In the genomic region with DNA sequence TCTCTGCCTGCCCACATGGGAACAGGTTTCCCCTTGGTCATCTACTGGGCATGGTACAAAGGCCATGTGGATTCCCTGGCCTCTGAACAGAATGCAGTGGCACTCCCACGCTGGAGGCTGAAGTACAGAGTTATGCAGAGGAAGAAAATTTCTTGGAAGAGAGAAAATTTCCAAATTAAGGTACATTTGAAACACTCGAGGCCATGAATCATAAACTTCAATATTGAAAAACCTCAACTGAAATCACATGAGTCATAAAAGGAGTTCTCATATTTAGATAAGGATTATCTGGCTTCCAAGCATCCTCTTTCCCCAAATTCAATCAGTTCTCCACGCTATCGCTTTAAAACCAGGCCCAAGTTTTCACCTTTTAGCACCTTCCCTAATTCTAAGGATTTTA, we compare ENCODE assay signal across 15 cellular contexts. TPM values are rescaled to one million over a fixed set of nuclear protein-coding genes. Genes with fewer than 3 reads are reported as not detected.
A peak's percentile ranks its signal among the peaks of the same experiment; 100 is the strongest.
DNase-seq lines count a peak whose midpoint lies in the region; ATAC-seq and TF ChIP-seq lines count a peak whose summit lies in the region.
"Had no signal": no experiment of that assay in that cellular context is flagged by ENCODE, and none has a peak within 500 bp of the region (broad histone marks: within the 10 kb centered on the region; RNA-seq: fewer than 3 reads in every experiment).

No MANE protein-coding gene starts in this region.

- in situ Hi-C loops in GM13976 (cut with MboI; ENCODE audit: low sequenced_read_pairs, unreplicated experiment) = no loop called here

- no peak for TF ChIP-seq CTCF in GM13976 (IDR thresholded peaks at IDR 0.05; ENCODE audit: borderline replicate concordance, control extremely low read depth, extremely low read depth, insufficient read depth, missing control alignments)
- no peak for TF ChIP-seq CTCF in Peyer's patch (IDR thresholded peaks at IDR 0.05)

- H3K18ac ChIP-seq in mesenchymal stem cell (ENCODE audit: low read depth in 1 of 2, low read length in 2 of 2) = no peak overlapping the region

- H3K79me1 ChIP-seq in mesenchymal stem cell (replicated peaks; ENCODE audit: low read length, poor library complexity, severe bottlenecking) = peaks cover 2% of the 10 kb centered on the region

- no peak overlapping the region for H3K14ac ChIP-seq in mesenchymal stem cell (ENCODE audit: low read length in 2 of 2)

- H3K9me3 ChIP-seq in mesenchymal stem cell (ENCODE audit: control insufficient read depth, low read length) (no peaks in the 10 kb centered on the region), Peyer's patch (no peaks in the 10 kb centered on the region)

- no peak overlapping the region for H2BK5ac ChIP-seq in mesenchymal stem cell (ENCODE audit: low read depth, low read length, poor library complexity, severe bottlenecking)

- peak overlapping the region; percentile 91 for H2AFZ ChIP-seq in ACC112 (ENCODE audit: low read length, unreplicated experiment)
- no peak overlapping the region for H2AFZ ChIP-seq in mesenchymal stem cell (ENCODE audit: low read depth, low read length)
- H2AFZ ChIP-seq: PC-9 had no signal

- no peak overlapping the region for H2BK12ac ChIP-seq in mesenchymal stem cell (ENCODE audit: low read length in 2 of 2)

- no peak overlapping the region for H4K8ac ChIP-seq in mesenchymal stem cell (ENCODE audit: low read length)

- H3K36me3 ChIP-seq in ACC112 (ENCODE audit: insufficient read depth, low read length) (no peaks in the 10 kb centered on the region), mesenchymal stem cell (ENCODE audit: control insufficient read depth in 1 of 2, insufficient read depth in 2 of 2, low read depth in 1 of 2, low read length in 2 of 2) (peaks cover 0 to 2% of the 10 kb centered on the region in 2 experiments), Peyer's patch (no peaks in the 10 kb centered on the region)

- no peak for TF ChIP-seq POLR2A in Peyer's patch (IDR thresholded peaks at IDR 0.05)

- H3K27me3 ChIP-seq in ACC112 (ENCODE audit: insufficient read depth, low read length) = no peaks in the 10 kb centered on the region
- H3K27me3 ChIP-seq in mesenchymal stem cell (ENCODE audit: control insufficient read depth in 1 of 2, insufficient read depth in 1 of 2, low read length in 2 of 2) = no peaks in the 10 kb centered on the region
- H3K27me3 ChIP-seq in Peyer's patch = no peaks in the 10 kb centered on the region

- H3K4me2 ChIP-seq in mesenchymal stem cell (ENCODE audit: low read length, poor library complexity, severe bottlenecking) = no peak overlapping the region
- H3K4me2 ChIP-seq: PC-9 had no signal

- no peak overlapping the region for H2BK120ac ChIP-seq in mesenchymal stem cell (ENCODE audit: low read depth, low read length)

- no peak overlapping the region for H3K4me3 ChIP-seq in ACC112 (ENCODE audit: low read depth, low read length)
- no peak overlapping the region for H3K4me3 ChIP-seq in mesenchymal stem cell (ENCODE audit: insufficient read depth in 1 of 2, low read depth in 1 of 2, low read length in 2 of 2)
- no peak overlapping the region for H3K4me3 ChIP-seq in Peyer's patch
- H3K4me3 ChIP-seq: PC-9 had no signal

- no peak overlapping the region for H3K23ac ChIP-seq in mesenchymal stem cell (ENCODE audit: low read length in 2 of 2)

- H3K27ac ChIP-seq in ACC112 (ENCODE audit: low read depth, low read length) = peak overlapping the region; percentile 73
- H3K27ac ChIP-seq in mesenchymal stem cell (ENCODE audit: low read length, poor library complexity, severe bottlenecking) = no peak overlapping the region
- H3K27ac ChIP-seq in Peyer's patch = no peak overlapping the region
- H3K27ac ChIP-seq: PC-9 had no signal

- no peak overlapping the region for H2BK15ac ChIP-seq in mesenchymal stem cell (ENCODE audit: low read depth, poor library complexity, severe bottlenecking)

- no peak for ATAC-seq in HG03139 (IDR thresholded peaks at IDR 0.05; ENCODE audit: unreplicated experiment)
- ATAC-seq: stimulated activated naive B cell treated with anti-CD40 and anti-IgM and Interleukin-4, amounts not matched to agents 10 μg/mL and 1 μg/mL and 100 μg/mL, for 72 hours had no signal

- H4K91ac ChIP-seq in mesenchymal stem cell (ENCODE audit: low read length) = no peak overlapping the region

- H3K4me1 ChIP-seq in ACC112 (ENCODE audit: control insufficient read depth, insufficient read depth, low read length, unreplicated experiment) (peaks cover 16% of the 10 kb centered on the region), mesenchymal stem cell (ENCODE audit: control insufficient read depth, insufficient read depth, low read depth, low read length) (no peaks in the 10 kb centered on the region), Peyer's patch (no peaks in the 10 kb centered on the region)

- H2AK5ac ChIP-seq in mesenchymal stem cell (ENCODE audit: low read length, severe bottlenecking) = no peak overlapping the region

- no peaks in the 10 kb centered on the region for H3K79me2 ChIP-seq in ACC112 (ENCODE audit: control insufficient read depth, insufficient read depth, low read length, unreplicated experiment)

- peak overlapping the region; percentile 36 for H3K9ac ChIP-seq in mesenchymal stem cell (ENCODE audit: low read length)

- DNase-seq in HS-5 (ENCODE audit: low read depth) (peak; percentile 40), amniotic stem cell (lab: John Stamatoyannopoulos, UW) (peak; percentile 49), mesenchymal stem cell (no peak), NCI-H69 (lab: John Stamatoyannopoulos, UW) (no peak), GM13976 (ENCODE audit: low spot score) (no peak), Peyer's patch (no peak)
- DNase-seq: activated CD4-positive, alpha-beta T cell treated with anti-CD3 and anti-CD28 coated beads, Interleukin-2, amount 10 ng/mL, durations not matched to agents 24 days and 14 days; activated gamma-delta T cell; CD4-positive, CD25-positive, alpha-beta regulatory T cell; mesendoderm; NCI-H1417; PC-9; stimulated activated naive B cell treated with anti-CD40 and anti-IgM and Interleukin-4, amounts not matched to agents 10 μg/mL and 1 μg/mL and 100 μg/mL, for 72 hours had no signal

- WGBS in mesenchymal stem cell = 72% methylated on average over 2 of the region's 4 CpGs

- H3K4ac ChIP-seq in mesenchymal stem cell (ENCODE audit: low read depth in 1 of 2, low read length in 2 of 2) = no peak overlapping the region

RNA-seq across cellular contexts. Expression of gene TXK, which starts 28.1 kb away (rescaled TPM):
- 0.88 TPM for polyA plus RNA-seq in mesenchymal stem cell (2013, experiment 1 of 2)
- polyA plus RNA-seq in mesenchymal stem cell (2013, experiment 2 of 2) = 1.1 TPM
- 10 to 100 TPM in 2 of 4 donors, 1 to 10 TPM in 2; 3.9 to 33.0 (median 9.5) TPM for total RNA-seq in Peyer's patch

Comparison
In these comparisons a context has a peak if more than half of its experiments do, and no peak if none do; other contexts are left out.
1. DNase-seq: peak in HS-5 (single experiment) and amniotic stem cell (single experiment); none in mesenchymal stem cell (single experiment), NCI-H69 (single experiment), GM13976 (single experiment) and Peyer's patch (0 of 3).